26 cellular contexts compared by ENCODE assay signal in the genomic region with DNA sequence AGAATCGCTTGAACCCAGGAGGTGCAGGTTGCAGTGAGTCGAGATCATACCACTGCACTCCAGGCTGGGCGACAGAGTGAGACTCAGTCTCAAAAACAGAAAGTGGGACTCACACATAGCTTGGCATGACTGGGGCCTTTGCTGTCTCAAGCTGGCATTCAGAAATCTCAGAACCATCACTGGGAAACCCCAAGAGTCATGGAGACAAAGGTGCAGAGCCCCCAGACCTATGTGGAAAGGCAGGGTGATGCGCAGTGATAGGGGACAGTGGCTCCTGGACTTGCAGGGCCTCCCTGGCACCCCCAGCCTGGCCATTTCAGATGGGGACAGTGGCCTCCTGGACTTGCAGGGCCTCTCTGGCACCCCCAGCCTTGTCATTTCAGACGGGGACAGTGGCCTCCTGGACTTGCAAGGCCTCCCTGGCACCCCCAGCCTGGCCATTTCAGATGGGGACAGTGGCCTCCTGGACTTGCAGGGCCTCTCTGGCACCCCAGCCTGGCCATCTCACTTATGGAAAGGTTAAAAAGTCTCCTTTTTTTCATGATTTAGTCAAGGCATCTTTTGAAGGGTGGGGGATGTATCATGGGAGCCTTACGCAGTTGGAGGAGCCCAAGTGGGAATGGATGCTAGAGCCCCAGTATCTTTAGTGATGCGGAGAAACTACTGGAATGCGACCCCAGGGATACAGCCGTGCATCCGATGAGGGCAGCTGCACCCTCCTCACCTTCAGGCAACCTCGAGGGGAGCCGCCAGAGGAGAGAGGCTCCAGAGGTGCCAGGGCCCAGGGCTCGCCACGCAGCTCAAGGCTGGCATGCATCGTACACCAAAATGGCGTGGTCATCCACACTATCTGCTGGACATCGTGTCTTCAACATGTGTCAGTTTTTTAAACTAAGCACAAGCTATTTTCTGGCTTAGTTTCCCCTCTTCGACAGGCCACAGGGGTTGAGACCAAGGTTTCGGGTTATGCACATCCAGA. TPM values are rescaled to one million over a fixed set of nuclear protein-coding genes. Genes with fewer than 3 reads are reported as not detected.
A peak's percentile ranks its signal among the peaks of the same experiment; 100 is the strongest.
DNase-seq lines count a peak whose midpoint lies in the region; ATAC-seq and TF ChIP-seq lines count a peak whose summit lies in the region.
"Had no signal": no experiment of that assay in that cellular context is flagged by ENCODE, and none has a peak within 500 bp of the region (broad histone marks: within the 10 kb centered on the region; RNA-seq: fewer than 3 reads in every experiment).

No MANE protein-coding gene starts in this region.

- CTCF ChIA-PET in HEK293 (lab: Yijun Ruan, JAX), result no interaction called here

- H3K36me3 ChIP-seq in HEK293 (ENCODE audit: control insufficient read depth in 2 of 2, insufficient read depth in 1 of 2, low read length in 2 of 2) (peaks cover 0 to 5% of the 10 kb centered on the region in 2 experiments; a peak in 2 of 3 replicates), lung (ENCODE audit: control insufficient read depth in 2 of 2, insufficient read depth in 2 of 2, low read length in 2 of 2) (peaks cover 0 to 3% of the 10 kb centered on the region in 2 donors), sigmoid colon (peaks cover 0 to 9% (median 0%) of the 10 kb centered on the region in 4 donors)
- H3K36me3 ChIP-seq: cardiac muscle cell had no signal

- ATAC-seq in lung (ENCODE audit: insufficient read depth, low FRiP score), result no peak
- ATAC-seq: activated naive CD8-positive, alpha-beta T cell treated with anti-CD3 and anti-CD28 coated beads, Interleukin-2, amount 50 U/mL, for 24 hours; effector memory CD8-positive, alpha-beta T cell; Panc1; SK-N-SH treated with all-trans-retinoic acid at 6 μM for 48 hours had no signal

- H3K9me3 ChIP-seq in HEK293 (ENCODE audit: control insufficient read depth, insufficient read depth, low read depth, low read length) (no peaks in the 10 kb centered on the region), lung (ENCODE audit: control insufficient read depth in 2 of 2, insufficient read depth in 1 of 2, low read length in 1 of 2) (no peaks in the 10 kb centered on the region), sigmoid colon (no peaks in the 10 kb centered on the region)
- H3K9me3 ChIP-seq: BLaER1, Caco-2 had no signal

- H3K27ac Mint-ChIP-seq in CD14-positive monocyte, result peak overlapping the region in 6 of 7 donors; percentile 33 to 88 (median 74)
- H3K27ac Mint-ChIP-seq: activated naive CD8-positive, alpha-beta T cell treated with anti-CD3 and anti-CD28 coated beads, Interleukin-2, amount 50 U/mL, for 24 hours; effector memory CD8-positive, alpha-beta T cell had no signal

- POLR2A ChIA-PET in HEK293 (lab: Yijun Ruan, JAX), result no interaction called here

- TF ChIP-seq CTCF in CD14-positive monocyte (IDR thresholded peaks at IDR 0.05) (no peak), HEK293 (tag by site-specific recombination; IDR thresholded peaks at IDR 0.05) (no peak), lung (IDR thresholded peaks at IDR 0.05; ENCODE audit: control extremely low read depth, extremely low read depth) (no peak), sigmoid colon (IDR thresholded peaks at IDR 0.05) (no peak)

- H3K36me3 Mint-ChIP-seq in CD14-positive monocyte, result peaks cover 30 to 51% of the 10 kb centered on the region in 2 donors

- DNase-seq in CD14-positive monocyte (ENCODE audit: low spot score) (no peak), lung (ENCODE audit: low spot score) (peak; percentile 25), sigmoid colon (peak; percentile 41), G401 (ENCODE audit: low spot score) (no peak), DMS79 treated with DMSO at 0.1 percent for 48 hours (lab: John Stamatoyannopoulos, UW) (no peak), NCI-H1092 (lab: John Stamatoyannopoulos, UW) (no peak)
- DNase-seq: activated CD4-positive, CD25-positive, alpha-beta regulatory T cell treated with anti-CD3 and anti-CD28 coated beads, Interleukin-2, amount 50 U/mL, for 72 hours; activated naive CD4-positive, alpha-beta T cell; activated naive CD8-positive, alpha-beta T cell treated with anti-CD3 and anti-CD28 coated beads, Interleukin-2, amount 50 U/mL, for 24 hours; activated T-cell treated with anti-CD3 and anti-CD28 coated beads, Interleukin-2, amount 50 U/mL, for 72 hours; Caco-2; DND-41; effector memory CD8-positive, alpha-beta T cell; GOT3; midbrain; naive B cell; NCI-H1694; Right ventricle myocardium superior; small intestine; stimulated activated naive CD4-positive, alpha-beta T cell treated with Interleukin-2 at 50 U/mL for 16 hours; T-helper 2 cell had no signal

- H3K27me3 Mint-ChIP-seq in CD14-positive monocyte (ENCODE audit: low read depth in 3 of 3), result peaks cover 0 to 3% (median 0%) of the 10 kb centered on the region in 3 donors
- H3K27me3 Mint-ChIP-seq: activated naive CD8-positive, alpha-beta T cell treated with anti-CD3 and anti-CD28 coated beads, Interleukin-2, amount 50 U/mL, for 24 hours; naive B cell had no signal

- in situ Hi-C loops in G401 (cut with HindIII; ENCODE audit: low sequenced_read_pairs), result no loop called here

- peaks cover 87% of the 10 kb centered on the region for H3K4me1 Mint-ChIP-seq in CD14-positive monocyte

- WGBS in lung, 2 donors, result 92 to 96% methylated on average over 19 of the region's 19 CpGs
- WGBS in sigmoid colon, 2 donors, result 94 to 96% methylated on average over 19 of the region's 19 CpGs

- no peak overlapping the region for H3K4me3 ChIP-seq in HEK293 (ENCODE audit: low read depth, low read length)
- H3K4me3 ChIP-seq in lung, result no peak overlapping the region
- H3K4me3 ChIP-seq in sigmoid colon, result no peak overlapping the region
- H3K4me3 ChIP-seq: BLaER1, cardiac muscle cell had no signal

- TF ChIP-seq EP300 in sigmoid colon (IDR thresholded peaks at IDR 0.05), result no peak

- no peak for TF ChIP-seq POLR2A in sigmoid colon (IDR thresholded peaks at IDR 0.05)

- no peak overlapping the region for H3K4me3 Mint-ChIP-seq in CD14-positive monocyte
- H3K4me3 Mint-ChIP-seq: activated naive CD8-positive, alpha-beta T cell treated with anti-CD3 and anti-CD28 coated beads, Interleukin-2, amount 50 U/mL, for 24 hours; activated T-cell treated with anti-CD3 and anti-CD28 coated beads, Interleukin-2, amount 50 U/mL, for 72 hours; effector memory CD8-positive, alpha-beta T cell had no signal

- H3K27ac ChIP-seq in HEK293 (ENCODE audit: extremely low read depth, low read depth, low read length) (no peak overlapping the region), lung (ENCODE audit: low read depth in 1 of 2, low read length in 1 of 2) (no peak overlapping the region), sigmoid colon (no peak overlapping the region)
- H3K27ac ChIP-seq: BLaER1, cardiac muscle cell had no signal

- no peaks in the 10 kb centered on the region for H3K9me3 Mint-ChIP-seq in CD14-positive monocyte
- H3K9me3 Mint-ChIP-seq: activated naive CD8-positive, alpha-beta T cell treated with anti-CD3 and anti-CD28 coated beads, Interleukin-2, amount 50 U/mL, for 24 hours; activated T-cell treated with anti-CD3 and anti-CD28 coated beads, Interleukin-2, amount 50 U/mL, for 72 hours; effector memory CD8-positive, alpha-beta T cell; naive B cell had no signal

- intact Hi-C loops in CD14-positive monocyte (cut with micrococcal nuclease) (no loop called here), sigmoid colon (cut with DNase I) (no loop called here)

- no peaks in the 10 kb centered on the region for H3K27me3 ChIP-seq in lung (ENCODE audit: control insufficient read depth, insufficient read depth)
- no peaks in the 10 kb centered on the region for H3K27me3 ChIP-seq in sigmoid colon
- H3K27me3 ChIP-seq: BLaER1, cardiac muscle cell had no signal

- H3K4me1 ChIP-seq in HEK293 (ENCODE audit: control insufficient read depth, insufficient read depth, low read length) (no peaks in the 10 kb centered on the region), lung (ENCODE audit: control insufficient read depth in 2 of 2, insufficient read depth in 2 of 2, low read length in 2 of 2) (peaks cover 0 to 12% of the 10 kb centered on the region in 2 donors), sigmoid colon (peaks cover 0 to 52% (median 30%) of the 10 kb centered on the region in 4 donors)
- H3K4me1 ChIP-seq: Caco-2 had no signal

TF ChIP-seq in HEK293, 187 proteins besides CTCF, POLR2A, EP300 and RAD21:
- TF ChIP-seq GLIS1 (tag by site-specific recombination; IDR thresholded peaks at IDR 0.05) (peak; percentile 44; the same call in 1 of the 2 replicates), ZFP3 (tag by site-specific recombination; IDR thresholded peaks at IDR 0.05; ENCODE audit: low read depth) (no peak)

RNA-seq across cellular contexts. Expression of gene ZNF516, which starts 30.5 kb away (rescaled TPM):
- 1 to 10 TPM; 5.0 to 8.6 TPM for polyA plus RNA-seq in CD14-positive monocyte
- 10 to 100 TPM; 44.3 to 45.4 TPM for total RNA-seq in lung
- 1 to 10 TPM; 7.7 to 8.4 TPM for polyA plus RNA-seq in lung
- total RNA-seq in sigmoid colon, result 10 to 100 TPM; 24.3 to 29.9 (median 26.9) TPM
- polyA plus RNA-seq in sigmoid colon, result 1 to 10 TPM; 2.1 to 6.1 (median 2.4) TPM
- 8.4 and 9.6 TPM in 2 replicates for total RNA-seq in G401 (2014; rRNA removed; shearing (Covaris generic))

Comparison
In these comparisons a context has a peak if more than half of its experiments do, and no peak if none do; other contexts are left out.
1. DNase-seq: peak in lung (single experiment) and sigmoid colon (single experiment); none in CD14-positive monocyte (single experiment), G401 (single experiment), DMS79 treated with DMSO at 0.1 percent for 48 hours (single experiment) and NCI-H1092 (single experiment).